ENCODE assay signal across 1 cellular context in the genomic region with DNA sequence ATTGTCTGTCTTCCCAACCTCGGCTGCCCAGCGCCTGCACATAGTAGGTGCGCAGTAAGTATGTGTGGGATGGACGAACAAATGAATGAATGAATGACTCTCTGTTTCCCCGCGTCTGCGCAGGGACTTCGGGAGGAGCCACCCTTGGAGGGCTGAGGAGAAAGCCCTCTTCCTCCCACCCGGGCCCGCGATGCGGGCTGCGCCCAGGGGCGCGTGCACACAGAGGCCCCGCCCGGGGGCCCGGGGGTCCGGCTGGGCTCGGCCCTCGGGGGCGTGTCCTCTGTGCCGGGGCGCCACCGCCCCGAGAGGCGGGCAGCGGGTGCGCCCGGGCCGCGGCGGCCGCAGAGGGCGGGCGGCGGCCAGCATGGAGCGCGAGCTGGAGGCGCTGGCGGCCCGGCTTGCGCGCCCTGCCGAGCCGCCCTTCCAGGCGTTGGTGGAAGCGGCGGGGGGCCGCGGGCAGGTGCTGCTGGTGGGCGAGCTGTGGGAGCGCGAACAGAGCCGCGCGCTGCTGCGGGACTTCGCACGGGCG.
TF ChIP-seq lines count a peak whose summit lies in the region.

A gene (plus strand): TSS at position 322 of the 529 bp plus-strand sequence. CDS start 43 bp downstream, at position 365.

TF ChIP-seq in GM23338, 12 proteins besides CTCF, POLR2A, EP300 and RAD21 (continued from another document):
- TF ChIP-seq, protein P1, sequence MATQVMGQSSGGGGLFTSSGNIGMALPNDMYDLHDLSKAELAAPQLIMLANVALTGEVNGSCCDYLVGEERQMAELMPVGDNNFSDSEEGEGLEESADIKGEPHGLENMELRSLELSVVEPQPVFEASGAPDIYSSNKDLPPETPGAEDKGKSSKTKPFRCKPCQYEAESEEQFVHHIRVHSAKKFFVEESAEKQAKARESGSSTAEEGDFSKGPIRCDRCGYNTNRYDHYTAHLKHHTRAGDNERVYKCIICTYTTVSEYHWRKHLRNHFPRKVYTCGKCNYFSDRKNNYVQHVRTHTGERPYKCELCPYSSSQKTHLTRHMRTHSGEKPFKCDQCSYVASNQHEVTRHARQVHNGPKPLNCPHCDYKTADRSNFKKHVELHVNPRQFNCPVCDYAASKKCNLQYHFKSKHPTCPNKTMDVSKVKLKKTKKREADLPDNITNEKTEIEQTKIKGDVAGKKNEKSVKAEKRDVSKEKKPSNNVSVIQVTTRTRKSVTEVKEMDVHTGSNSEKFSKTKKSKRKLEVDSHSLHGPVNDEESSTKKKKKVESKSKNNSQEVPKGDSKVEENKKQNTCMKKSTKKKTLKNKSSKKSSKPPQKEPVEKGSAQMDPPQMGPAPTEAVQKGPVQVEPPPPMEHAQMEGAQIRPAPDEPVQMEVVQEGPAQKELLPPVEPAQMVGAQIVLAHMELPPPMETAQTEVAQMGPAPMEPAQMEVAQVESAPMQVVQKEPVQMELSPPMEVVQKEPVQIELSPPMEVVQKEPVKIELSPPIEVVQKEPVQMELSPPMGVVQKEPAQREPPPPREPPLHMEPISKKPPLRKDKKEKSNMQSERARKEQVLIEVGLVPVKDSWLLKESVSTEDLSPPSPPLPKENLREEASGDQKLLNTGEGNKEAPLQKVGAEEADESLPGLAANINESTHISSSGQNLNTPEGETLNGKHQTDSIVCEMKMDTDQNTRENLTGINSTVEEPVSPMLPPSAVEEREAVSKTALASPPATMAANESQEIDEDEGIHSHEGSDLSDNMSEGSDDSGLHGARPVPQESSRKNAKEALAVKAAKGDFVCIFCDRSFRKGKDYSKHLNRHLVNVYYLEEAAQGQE (IDR thresholded peaks at IDR 0.05; ENCODE audit: unreplicated experiment) = no peak
- TF ChIP-seq JUNB (IDR thresholded peaks at IDR 0.05; ENCODE audit: unreplicated experiment) (no peak), ZNF331 (CRISPR knock-in tag; IDR thresholded peaks at IDR 0.05; ENCODE audit: low read depth) (no peak)
